In the genomic region with DNA sequence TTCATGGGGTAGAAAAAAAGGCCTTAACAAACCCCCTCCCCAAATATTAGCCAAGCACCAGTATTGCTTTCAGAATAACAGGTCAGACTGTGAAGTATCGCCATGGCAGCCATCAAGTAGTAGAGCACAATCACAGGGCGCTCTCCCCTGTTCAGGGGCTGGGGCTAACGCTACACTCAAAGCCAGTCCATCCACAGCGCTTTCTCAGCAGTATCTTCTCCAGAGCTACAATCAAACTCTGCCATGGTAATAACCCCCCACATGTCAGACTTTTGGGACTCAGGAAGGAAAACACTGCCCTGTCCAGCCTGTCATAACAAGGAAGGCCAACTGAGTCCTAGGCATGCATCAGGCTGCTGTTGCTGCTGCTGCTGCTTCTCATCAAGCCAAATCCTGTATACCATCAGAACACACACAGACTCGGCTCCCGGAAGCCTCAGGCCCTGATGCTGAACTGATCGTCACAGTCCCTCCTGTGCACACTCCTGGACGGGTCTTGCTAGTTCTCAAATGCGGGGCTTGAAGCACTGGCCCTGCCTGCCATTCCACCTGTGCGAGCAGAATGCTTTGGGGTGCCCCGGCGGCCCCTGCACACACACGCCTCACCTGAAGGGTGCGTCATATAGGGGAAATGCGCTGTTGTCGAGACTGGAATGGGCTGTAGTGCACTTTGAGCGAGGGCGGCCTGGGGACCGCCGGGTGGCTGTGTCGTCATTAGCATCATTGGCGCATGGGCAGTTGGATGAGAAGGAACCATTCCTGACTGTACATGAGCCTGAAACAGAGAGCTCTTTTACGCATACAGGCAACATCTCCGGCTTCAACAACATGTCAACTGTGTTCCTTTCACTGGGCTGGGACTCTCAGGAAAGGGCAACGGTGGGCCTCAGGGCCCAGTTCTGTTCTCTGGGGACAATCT, we compare ENCODE assay signal across 12 cellular contexts. TPM values are rescaled to one million over a fixed set of nuclear protein-coding genes. Genes with fewer than 3 reads are reported as not detected.
DNase-seq lines count a peak whose midpoint lies in the region; ATAC-seq and TF ChIP-seq lines count a peak whose summit lies in the region.
"Had no signal": no experiment of that assay in that cellular context is flagged by ENCODE, and none has a peak within 500 bp of the region (broad histone marks: within the 10 kb centered on the region; RNA-seq: fewer than 3 reads in every experiment).

No MANE protein-coding gene starts in this region.

- no peaks in the 10 kb centered on the region for H3K27me3 Mint-ChIP-seq in CD4-positive, alpha-beta memory T cell
- H3K27me3 Mint-ChIP-seq in neural progenitor cell (ENCODE audit: insufficient read depth, low read depth), result no peaks in the 10 kb centered on the region

- ATAC-seq in GM18519 (IDR thresholded peaks at IDR 0.05; ENCODE audit: low FRiP score, unreplicated experiment), result no peak

- H3K27ac Mint-ChIP-seq in CD4-positive, alpha-beta memory T cell, result peak overlapping the region in 4 of 7 donors; percentile 19 to 79 (median 48)
- peak overlapping the region; percentile 72 for H3K27ac Mint-ChIP-seq in neural progenitor cell

- peaks cover 31 to 59% of the 10 kb centered on the region in 2 donors for H3K36me3 Mint-ChIP-seq in CD4-positive, alpha-beta memory T cell
- H3K36me3 Mint-ChIP-seq in neural progenitor cell, result peaks cover 30% of the 10 kb centered on the region

- no peaks in the 10 kb centered on the region for H3K79me2 ChIP-seq in neural progenitor cell (ENCODE audit: low read depth)

- no peaks in the 10 kb centered on the region for H3K9me3 ChIP-seq in CD4-positive, alpha-beta memory T cell (ENCODE audit: control insufficient read depth in 1 of 2, low read length in 2 of 2)
- no peaks in the 10 kb centered on the region for H3K9me3 ChIP-seq in neural progenitor cell (ENCODE audit: low read depth)

- peaks cover 39% of the 10 kb centered on the region for H3K4me1 ChIP-seq in CD4-positive, alpha-beta memory T cell (ENCODE audit: insufficient read depth, low read length)
- no peaks in the 10 kb centered on the region for H3K4me1 ChIP-seq in neural progenitor cell

- CTCF ChIA-PET in CD4-positive, alpha-beta memory T cell (lab: Charles Lee; ENCODE audit: partially characterized antibody), result interaction anchor here (1.5 to 22.4 kb wide), 4 partner anchors 11 to 50 kb away, joined by 4 to 1282 read pairs (median 39); a partner anchor contains a TSS

- intact Hi-C loops in CD4-positive, alpha-beta memory T cell (cut with micrococcal nuclease), result loop anchor here (10.0 kb wide), 1 partner anchor 221 kb away; no protein-coding TSS in a partner anchor

- H4K20me1 ChIP-seq in neural progenitor cell (ENCODE audit: low read depth), result peaks cover 9% of the 10 kb centered on the region

- H2AFZ ChIP-seq in neural progenitor cell (replicated peaks), result no peak overlapping the region
- H2AFZ ChIP-seq: PC-9 had no signal

- H3K9me3 Mint-ChIP-seq in CD4-positive, alpha-beta memory T cell, result peaks cover 0 to 2% (median 0%) of the 10 kb centered on the region in 8 donors
- H3K9me3 Mint-ChIP-seq in neural progenitor cell, result no peaks in the 10 kb centered on the region

- no peak overlapping the region for H3K4me3 Mint-ChIP-seq in CD4-positive, alpha-beta memory T cell
- no peak overlapping the region for H3K4me3 Mint-ChIP-seq in neural progenitor cell

- no peak overlapping the region for H3K4me3 ChIP-seq in CD4-positive, alpha-beta memory T cell (ENCODE audit: low read length in 2 of 2)
- H3K4me3 ChIP-seq in H7 (ENCODE audit: insufficient read depth, low read depth, low read length) (no peak overlapping the region), neural progenitor cell (no peak overlapping the region)
- H3K4me3 ChIP-seq: PC-9 had no signal

- peaks cover 8% of the 10 kb centered on the region for H3F3A ChIP-seq in neural progenitor cell (ENCODE audit: low read depth)

- no peaks in the 10 kb centered on the region for H3K27me3 ChIP-seq in CD4-positive, alpha-beta memory T cell (ENCODE audit: insufficient read depth, low read length)
- H3K27me3 ChIP-seq in H7 (ENCODE audit: control insufficient read depth, insufficient read depth, low read length) (no peaks in the 10 kb centered on the region), neural progenitor cell (no peaks in the 10 kb centered on the region)

- TF ChIP-seq CTCF in neural progenitor cell (IDR thresholded peaks at IDR 0.05), result no peak

- H3K36me3 ChIP-seq in CD4-positive, alpha-beta memory T cell (ENCODE audit: insufficient read depth, low read length), result peaks cover 60% of the 10 kb centered on the region
- H3K36me3 ChIP-seq in H7 (replicated peaks; ENCODE audit: control insufficient read depth, insufficient read depth, low read length), result peaks cover 45% of the 10 kb centered on the region
- H3K36me3 ChIP-seq in neural progenitor cell, result no peaks in the 10 kb centered on the region

- H3K27ac ChIP-seq in CD4-positive, alpha-beta memory T cell (ENCODE audit: low read depth, low read length), result no peak overlapping the region
- no peak overlapping the region for H3K27ac ChIP-seq in neural progenitor cell
- H3K27ac ChIP-seq: HL-60, PC-9 had no signal

- H3K4me1 Mint-ChIP-seq in CD4-positive, alpha-beta memory T cell, result peaks cover 20 to 52% (median 35%) of the 10 kb centered on the region in 4 donors
- no peaks in the 10 kb centered on the region for H3K4me1 Mint-ChIP-seq in neural progenitor cell

- DNase-seq in CD4-positive, alpha-beta memory T cell, result no peak
- DNase-seq in H7 (peak; percentile 28), dermis blood vessel endothelial cell (peak; percentile 12), neural progenitor cell (ENCODE audit: low spot score) (no peak), T-helper 2 cell (no peak), NCI-H1417 (lab: John Stamatoyannopoulos, UW) (no peak)
- DNase-seq: Calu3; PC-9; stimulated activated CD4-positive, alpha-beta T cell treated with anti-CD3 and anti-CD28 coated beads, Interleukin-4, amount 100 ng/mL, for 1 hour; T-helper 9 cell had no signal

- POLR2A ChIA-PET in CD4-positive, alpha-beta memory T cell (lab: Charles Lee; ENCODE audit: partially characterized antibody), result interaction anchor here (0.7 to 27.1 kb wide), 2 partner anchors 9 to 47 kb away, joined by 3 to 683 read pairs; a partner anchor contains a TSS

- H3K9ac ChIP-seq in neural progenitor cell, result no peak overlapping the region

- H3K4me2 ChIP-seq in neural progenitor cell, result no peak overlapping the region
- H3K4me2 ChIP-seq: PC-9 had no signal

RNA-seq across cellular contexts. Expression of a gene that starts 47.6 kb away (rescaled TPM):
- 10 to 100 TPM; 25.3 to 28.2 TPM for total RNA-seq in CD4-positive, alpha-beta memory T cell
- 10 to 100 TPM in 1 of 2 donors, 1 to 10 TPM in 1; 4.2 to 14.2 TPM for polyA plus RNA-seq in CD4-positive, alpha-beta memory T cell
- 21.8 and 26.8 TPM in 2 replicates for total RNA-seq in H7 (2014; rRNA removed; shearing (Covaris generic))
- total RNA-seq in dermis blood vessel endothelial cell (93.6 and 111 TPM in 2 replicates), neural progenitor cell (ENCODE audit: low replicate concordance) (2.8 and 5.7 TPM in 2 replicates)

Comparison
In these comparisons a context has a peak if more than half of its experiments do, and no peak if none do; other contexts are left out.
1. DNase-seq: peak in H7 (single experiment) and dermis blood vessel endothelial cell (single experiment); none in CD4-positive, alpha-beta memory T cell (0 of 5), neural progenitor cell (single experiment), T-helper 2 cell (0 of 5) and NCI-H1417 (0 of 3).